In genomic region chr7:81625311-81625651, GRCh38 we compare ENCODE assay signal across 23 cellular contexts.
DNase-seq lines count a peak whose midpoint lies in the region; ATAC-seq and TF ChIP-seq lines count a peak whose summit lies in the region.
"Had no signal": no experiment of that assay in that cellular context is flagged by ENCODE, and none has a peak within 500 bp of the region (broad histone marks: within the 10 kb centered on the region; RNA-seq: fewer than 3 reads in every experiment).

No MANE protein-coding gene starts in this region.

- H3K27ac Mint-ChIP-seq in mesothelial cell of epicardium (peak overlapping the region; percentile 59), type B pancreatic cell (no peak overlapping the region), T-helper 17 cell (no peak overlapping the region)
- H3K27ac Mint-ChIP-seq: CD4-positive, CD25-positive, alpha-beta regulatory T cell had no signal

- H3K9ac ChIP-seq in SK-N-SH (no peak overlapping the region; the same call in 1 of the 2 replicates), adipocyte (ENCODE audit: low read length) (no peak overlapping the region)
- H3K9ac ChIP-seq: GM23248 had no signal

- H3K4me3 Mint-ChIP-seq in mesothelial cell of epicardium (no peak overlapping the region), type B pancreatic cell (peak overlapping the region; percentile 19), T-helper 17 cell (no peak overlapping the region)
- H3K4me3 Mint-ChIP-seq: CD4-positive, CD25-positive, alpha-beta regulatory T cell had no signal

- TF ChIP-seq RAD21 in SK-N-SH (IDR thresholded peaks at IDR 0.05; ENCODE audit: low read length): no peak; the same call in 1 of the 2 replicates

- H3K36me3 ChIP-seq in SK-N-SH (replicated peaks in 1 of 2; ENCODE audit: control insufficient read depth in 1 of 2, insufficient read depth in 2 of 2, low read length in 1 of 2): no peaks in the 10 kb centered on the region
- H3K36me3 ChIP-seq in adipocyte (ENCODE audit: control insufficient read depth, insufficient read depth, low read length, severe bottlenecking): no peaks in the 10 kb centered on the region
- H3K36me3 ChIP-seq: BE2C, HAP-1 had no signal

- H2AFZ ChIP-seq in SK-N-SH (ENCODE audit: low read depth): peak overlapping the region; percentile 25
- H2AFZ ChIP-seq: GM23248 had no signal

- H3K27me3 ChIP-seq in SK-N-SH (ENCODE audit: insufficient read depth) (no peaks in the 10 kb centered on the region), adipocyte (replicated peaks; ENCODE audit: control insufficient read depth, insufficient read depth, low read length) (no peaks in the 10 kb centered on the region)
- H3K27me3 ChIP-seq: BE2C had no signal

- no peaks in the 10 kb centered on the region; the same call in 1 of the 2 replicates for H3K9me2 ChIP-seq in SK-N-SH

- H3K4me1 Mint-ChIP-seq in mesothelial cell of epicardium (peaks cover 34% of the 10 kb centered on the region), type B pancreatic cell (ENCODE audit: unreplicated experiment) (peaks cover 16% of the 10 kb centered on the region), T-helper 17 cell (no peaks in the 10 kb centered on the region)
- H3K4me1 Mint-ChIP-seq: CD4-positive, CD25-positive, alpha-beta regulatory T cell had no signal

- H3K4me2 ChIP-seq in SK-N-SH: peak overlapping the region; percentile 37; the same call in 1 of the 2 replicates

- no peaks in the 10 kb centered on the region for H3K9me3 Mint-ChIP-seq in mesothelial cell of epicardium
- H3K9me3 Mint-ChIP-seq in type B pancreatic cell: peaks cover 4% of the 10 kb centered on the region

- POLR2A ChIA-PET in SK-N-SH (lab: Yijun Ruan, JAX): interaction anchor here (0.8 to 1.3 kb wide), 3 partner anchors 57 to 65 kb away, joined by 3 to 6 read pairs (median 4); no protein-coding TSS in a partner anchor

- H3K4me1 ChIP-seq in SK-N-SH (ENCODE audit: control insufficient read depth in 1 of 2, insufficient read depth in 2 of 2, low read depth in 1 of 2, low read length in 1 of 2) (peaks cover 45% of the 10 kb centered on the region in 2 experiments), adipocyte (ENCODE audit: control insufficient read depth, insufficient read depth, low read length) (peaks cover 34% of the 10 kb centered on the region)

- DNase-seq in SK-N-SH (no peak), adipocyte (ENCODE audit: low read depth) (peak; percentile 30), mesothelial cell of epicardium (ENCODE audit: low spot score in 2 of 2, unreplicated experiment in 2 of 2) (no peak), type B pancreatic cell (ENCODE audit: extremely low spot score, unreplicated experiment) (no peak), T-helper 17 cell (no peak), sciatic nerve (ENCODE audit: low spot score) (no peak)
- DNase-seq: 8988T; BE2C; CD4-positive, CD25-positive, alpha-beta regulatory T cell; COR-L47; DMS153; GF-D8; MV-4-11; NCI-H1694 treated with DMSO at 0.1 percent for 48 hours; NCI-H510A; NCI-H748 treated with DMSO at 0.1 percent for 48 hours; RPMI8226; SIG-M5 had no signal

- H3K27me3 Mint-ChIP-seq in mesothelial cell of epicardium (ENCODE audit: low read depth) (no peaks in the 10 kb centered on the region), type B pancreatic cell (no peaks in the 10 kb centered on the region), T-helper 17 cell (no peaks in the 10 kb centered on the region)
- H3K27me3 Mint-ChIP-seq: CD4-positive, CD25-positive, alpha-beta regulatory T cell had no signal

- no peaks in the 10 kb centered on the region for H3K79me2 ChIP-seq in SK-N-SH (ENCODE audit: insufficient read depth)

- ATAC-seq in SK-N-SH treated with all-trans-retinoic acid at 6 μM for 48 hours (no peak), T-helper 17 cell (no peak), sciatic nerve (no peak), GM21529 (IDR thresholded peaks at IDR 0.05; ENCODE audit: unreplicated experiment) (no peak)
- ATAC-seq: K562 had no signal

- H3K36me3 Mint-ChIP-seq in mesothelial cell of epicardium (no peaks in the 10 kb centered on the region), type B pancreatic cell (no peaks in the 10 kb centered on the region), T-helper 17 cell (ENCODE audit: low read depth) (no peaks in the 10 kb centered on the region)
- H3K36me3 Mint-ChIP-seq: CD4-positive, CD25-positive, alpha-beta regulatory T cell had no signal

- H3K4me3 ChIP-seq in SK-N-SH (ENCODE audit: low read depth in 2 of 2, low read length in 1 of 2): no peak overlapping the region
- H3K4me3 ChIP-seq in adipocyte (ENCODE audit: low read length): no peak overlapping the region
- H3K4me3 ChIP-seq: GM23248, HAP-1, K562 had no signal

- peak overlapping the region; percentile 94 to 97 for H3K27ac ChIP-seq in SK-N-SH (ENCODE audit: low read depth in 2 of 2, low read length in 1 of 2)
- H3K27ac ChIP-seq: GM23248 had no signal

- CTCF ChIA-PET in SK-N-SH (lab: Yijun Ruan, JAX): interaction anchor here (0.8 to 2.5 kb wide), 9 partner anchors 14 to 392 kb away, joined by 3 to 22 read pairs (median 6); no protein-coding TSS in a partner anchor

- intact Hi-C loops in sciatic nerve (cut with DNase I): no loop called here

- peaks cover 19% of the 10 kb centered on the region for H3F3A ChIP-seq in SK-N-SH (replicated peaks; ENCODE audit: insufficient read depth)

- TF ChIP-seq EP300 in SK-N-SH (IDR thresholded peaks at IDR 0.05; ENCODE audit: borderline replicate concordance in 1 of 2, low read depth in 1 of 2, low read length in 1 of 2): no peak

- TF ChIP-seq CTCF in SK-N-SH (IDR thresholded peaks at IDR 0.05) (no peak), mesothelial cell of epicardium (IDR thresholded peaks at IDR 0.05; ENCODE audit: unreplicated experiment) (no peak), type B pancreatic cell (conservative IDR thresholded peaks at IDR 0.05) (no peak)

- no peaks in the 10 kb centered on the region for H4K20me1 ChIP-seq in SK-N-SH (ENCODE audit: insufficient read depth)

- H3K9me3 ChIP-seq in SK-N-SH (no peaks in the 10 kb centered on the region), adipocyte (ENCODE audit: control insufficient read depth, low read length) (no peaks in the 10 kb centered on the region), T-helper 17 cell (ENCODE audit: control insufficient read depth, low read length, poor library complexity, severe bottlenecking) (no peaks in the 10 kb centered on the region)
- H3K9me3 ChIP-seq: BE2C, HAP-1 had no signal

- 43% methylated on average over 1 of the region's 1 CpG for WGBS in SK-N-SH (ENCODE audit: low lambda C conversion rate)

TF ChIP-seq in SK-N-SH, 30 proteins besides CTCF, POLR2A, EP300 and RAD21 (continues in another document):
- TF ChIP-seq PBX3 (IDR thresholded peaks at IDR 0.05): no peak
- TF ChIP-seq MAX (IDR thresholded peaks at IDR 0.05; ENCODE audit: low read depth): no peak
- no peak for TF ChIP-seq NRF1 (IDR thresholded peaks at IDR 0.05; ENCODE audit: low read depth, low read length)

TF ChIP-seq in SK-N-SH treated with all-trans-retinoic acid at 6 μM for 48 hours, 23 proteins besides CTCF, POLR2A, EP300 and RAD21:
- TF ChIP-seq ZC3H10 (CRISPR knock-in tag; IDR thresholded peaks at IDR 0.05): no peak
- no peak for TF ChIP-seq ARNTL (CRISPR knock-in tag; IDR thresholded peaks at IDR 0.05; ENCODE audit: borderline replicate concordance, low read depth)
- no peak for TF ChIP-seq ZNF565 (CRISPR knock-in tag; conservative IDR thresholded peaks at IDR 0.05; ENCODE audit: low read depth)
- no peak for TF ChIP-seq PATZ1 (CRISPR knock-in tag; IDR thresholded peaks at IDR 0.05; ENCODE audit: borderline replicate concordance)
- TF ChIP-seq POU6F1 (CRISPR knock-in tag; IDR thresholded peaks at IDR 0.05; ENCODE audit: borderline replicate concordance, low read depth): no peak
- no peak for TF ChIP-seq GLIS3 (CRISPR knock-in tag; IDR thresholded peaks at IDR 0.05)
- no peak for TF ChIP-seq CREB5 (CRISPR knock-in tag; IDR thresholded peaks at IDR 0.05; ENCODE audit: low read depth)
- TF ChIP-seq CSDC2 (CRISPR knock-in tag; IDR thresholded peaks at IDR 0.05): no peak
TF ChIP-seq in SK-N-SH treated with all-trans-retinoic acid at 6 μM for 48 hours: peak in this region for 0.
